In the genomic region with DNA sequence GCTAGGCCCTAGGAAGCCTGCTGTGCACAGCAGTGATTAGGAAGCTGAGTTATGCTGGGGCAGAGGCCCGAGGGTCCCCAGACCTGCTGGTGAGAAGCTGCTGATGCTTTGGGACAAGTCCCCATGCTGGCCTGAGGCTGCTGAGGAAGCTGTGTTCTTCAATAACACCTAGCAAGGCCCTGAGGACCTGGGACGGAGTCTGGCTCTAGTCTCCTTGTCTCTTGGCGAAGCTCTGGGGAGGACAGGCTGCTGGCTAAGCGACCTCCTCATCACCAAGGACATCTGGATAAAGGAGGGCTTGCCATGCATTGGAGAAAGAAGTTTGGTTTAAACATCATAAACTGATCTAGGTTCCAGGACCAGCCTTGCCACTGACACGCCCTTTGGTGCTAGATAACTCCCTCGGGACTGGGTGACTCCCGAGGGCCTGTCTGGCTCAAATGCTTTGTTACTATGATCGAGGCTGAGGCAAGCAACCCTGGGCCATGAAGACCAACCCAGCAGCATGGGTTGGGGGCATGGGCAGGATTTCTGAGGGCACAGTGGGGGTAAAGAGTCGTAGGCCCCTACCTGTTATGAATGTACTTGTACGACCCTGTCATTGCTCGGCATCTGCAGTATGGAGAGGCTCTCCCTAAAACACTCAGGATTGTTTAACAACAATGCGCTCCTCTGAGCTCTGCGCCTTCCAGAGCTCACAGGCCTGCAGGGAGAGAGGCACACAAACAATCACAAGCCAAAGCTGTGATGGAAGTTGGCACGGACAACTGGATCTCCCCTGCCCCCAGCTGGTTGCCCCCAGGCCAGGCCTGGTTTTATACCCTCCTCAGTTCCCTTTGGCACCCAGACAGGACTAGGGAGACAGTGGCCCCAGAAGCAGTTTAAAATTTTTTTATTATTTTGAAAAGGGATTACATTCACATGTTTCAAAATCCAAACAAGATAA, we compare ENCODE assay signal across 17 cellular contexts.
DNase-seq lines count a peak whose midpoint lies in the region; ATAC-seq and TF ChIP-seq lines count a peak whose summit lies in the region.
"Had no signal": no experiment of that assay in that cellular context is flagged by ENCODE, and none has a peak within 500 bp of the region (broad histone marks: within the 10 kb centered on the region; RNA-seq: fewer than 3 reads in every experiment).

No MANE protein-coding gene starts in this region.

- intact Hi-C loops in left colon (cut with DNase I, micrococcal nuclease): no loop called here

- peak; percentile 55 for DNase-seq in Ammon's horn (ENCODE audit: low spot score)
- peak; percentile 20 for DNase-seq in NCI-H1092 (lab: John Stamatoyannopoulos, UW)
- peak; percentile 13 for DNase-seq in choroid plexus epithelial cell (ENCODE audit: low read depth)
- DNase-seq in nephron progenitor cell: no peak
- DNase-seq in stimulated activated naive CD8-positive, alpha-beta T cell treated with anti-CD3 and anti-CD28 coated beads, Interleukin-15, amount 100 ng/mL, for 72 hours: no peak
- no peak for DNase-seq in dermis blood vessel endothelial cell
- DNase-seq in left colon: no peak
- DNase-seq: activated naive CD8-positive, alpha-beta T cell treated with anti-CD3 and anti-CD28 coated beads, Interleukin-2, amount 50 U/mL, for 24 hours; activated T-cell treated with anti-CD3 and anti-CD28 coated beads, Interleukin-2, amount 50 U/mL, for 48 hours; AML-193; NCI-H1105; NCI-H524 treated with DMSO at 0.1 percent for 48 hours; stimulated activated CD4-positive, alpha-beta T cell treated with anti-CD3 and anti-CD28 coated beads, Interleukin-15, amount 100 ng/mL, for 24 hours; T-helper 17 cell; thyroid gland had no signal

- H3K27me3 Mint-ChIP-seq in nephron progenitor cell (ENCODE audit: low read depth, poor library complexity): peaks cover 3% of the 10 kb centered on the region
- H3K27me3 Mint-ChIP-seq in stimulated activated naive CD8-positive, alpha-beta T cell treated with anti-CD3 and anti-CD28 coated beads, Interleukin-15, amount 100 ng/mL, for 72 hours: no peaks in the 10 kb centered on the region
- H3K27me3 Mint-ChIP-seq: activated naive CD8-positive, alpha-beta T cell treated with anti-CD3 and anti-CD28 coated beads, Interleukin-2, amount 50 U/mL, for 24 hours had no signal

- no peak overlapping the region for H3K4me3 ChIP-seq in choroid plexus epithelial cell (ENCODE audit: low read depth, low read length)
- H3K4me3 ChIP-seq: thyroid gland had no signal

- ATAC-seq in HG03457 (IDR thresholded peaks at IDR 0.05; ENCODE audit: unreplicated experiment) (no peak), left colon (no peak)
- no peak for ATAC-seq in stimulated activated naive CD8-positive, alpha-beta T cell treated with anti-CD3 and anti-CD28 coated beads, Interleukin-15, amount 100 ng/mL, for 72 hours
- ATAC-seq: activated naive CD8-positive, alpha-beta T cell treated with anti-CD3 and anti-CD28 coated beads, Interleukin-2, amount 50 U/mL, for 24 hours; T-helper 17 cell had no signal

- H3K27ac Mint-ChIP-seq in nephron progenitor cell: peak overlapping the region; percentile 90
- H3K27ac Mint-ChIP-seq in stimulated activated naive CD8-positive, alpha-beta T cell treated with anti-CD3 and anti-CD28 coated beads, Interleukin-15, amount 100 ng/mL, for 72 hours: no peak overlapping the region
- H3K27ac Mint-ChIP-seq: activated naive CD8-positive, alpha-beta T cell treated with anti-CD3 and anti-CD28 coated beads, Interleukin-2, amount 50 U/mL, for 24 hours; dendritic cell treated with granulocyte-macrophage colony-stimulating factor and Interleukin-4, amounts not matched to agents 40 ng/mL and 50 ng/mL, for 4 days; T-helper 17 cell had no signal

- no peaks in the 10 kb centered on the region for H3K36me3 Mint-ChIP-seq in nephron progenitor cell (ENCODE audit: low read depth)

- no peaks in the 10 kb centered on the region for H3K9me3 Mint-ChIP-seq in nephron progenitor cell
- no peaks in the 10 kb centered on the region for H3K9me3 Mint-ChIP-seq in stimulated activated naive CD8-positive, alpha-beta T cell treated with anti-CD3 and anti-CD28 coated beads, Interleukin-15, amount 100 ng/mL, for 72 hours
- H3K9me3 Mint-ChIP-seq: activated naive CD8-positive, alpha-beta T cell treated with anti-CD3 and anti-CD28 coated beads, Interleukin-2, amount 50 U/mL, for 24 hours; dendritic cell treated with granulocyte-macrophage colony-stimulating factor and Interleukin-4, amounts not matched to agents 40 ng/mL and 50 ng/mL, for 4 days had no signal

- peak; percentile 23 for TF ChIP-seq CTCF in choroid plexus epithelial cell (conservative IDR thresholded peaks at IDR 0.05; ENCODE audit: low read depth, low read length)
- no peak for TF ChIP-seq CTCF in nephron progenitor cell (IDR thresholded peaks at IDR 0.05)

- no peak overlapping the region for H3K4me3 Mint-ChIP-seq in nephron progenitor cell
- no peak overlapping the region for H3K4me3 Mint-ChIP-seq in stimulated activated naive CD8-positive, alpha-beta T cell treated with anti-CD3 and anti-CD28 coated beads, Interleukin-15, amount 100 ng/mL, for 72 hours
- H3K4me3 Mint-ChIP-seq: activated naive CD8-positive, alpha-beta T cell treated with anti-CD3 and anti-CD28 coated beads, Interleukin-2, amount 50 U/mL, for 24 hours; T-helper 17 cell had no signal

- H3K4me1 Mint-ChIP-seq in nephron progenitor cell: peaks cover 94% of the 10 kb centered on the region
- H3K4me1 Mint-ChIP-seq in stimulated activated naive CD8-positive, alpha-beta T cell treated with anti-CD3 and anti-CD28 coated beads, Interleukin-15, amount 100 ng/mL, for 72 hours: peaks cover 6% of the 10 kb centered on the region
- H3K4me1 Mint-ChIP-seq: activated naive CD8-positive, alpha-beta T cell treated with anti-CD3 and anti-CD28 coated beads, Interleukin-2, amount 50 U/mL, for 24 hours had no signal

Comparison
In these comparisons a context has a peak if more than half of its experiments do, and no peak if none do; other contexts are left out.
1. DNase-seq: peak in Ammon's horn (single experiment), NCI-H1092 (single experiment) and choroid plexus epithelial cell (single experiment); none in nephron progenitor cell (single experiment), stimulated activated naive CD8-positive, alpha-beta T cell treated with anti-CD3 and anti-CD28 coated beads, Interleukin-15, amount 100 ng/mL, for 72 hours (0 of 2), dermis blood vessel endothelial cell (single experiment) and left colon (0 of 2).